13 cellular contexts compared by ENCODE assay signal in the genomic region with DNA sequence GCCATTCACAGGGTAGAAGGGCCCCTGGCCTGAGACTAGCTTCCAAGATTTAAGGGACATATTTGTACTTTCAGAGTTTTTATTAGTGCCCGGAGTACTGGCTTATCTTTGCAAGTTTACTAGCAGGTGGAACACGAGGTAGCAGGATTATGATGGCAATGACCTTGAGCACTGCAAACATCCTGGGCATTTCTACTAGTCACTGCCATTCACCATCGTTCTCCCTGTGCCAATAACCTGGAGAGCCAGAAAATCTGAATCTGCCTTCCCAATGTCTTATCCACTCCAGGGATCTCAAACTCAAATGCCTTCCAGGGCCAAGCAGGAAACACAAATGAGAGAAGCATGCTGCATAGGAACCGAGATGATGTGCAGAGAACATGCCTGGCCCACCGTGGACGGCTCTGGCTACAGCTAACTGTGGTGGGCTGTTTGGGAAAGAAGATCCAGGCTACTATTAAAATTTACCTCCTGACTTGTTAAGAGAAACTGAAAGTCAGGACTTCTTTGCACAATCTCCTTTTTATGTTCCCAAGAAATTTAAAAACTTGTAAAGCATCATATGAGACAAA. TPM values are rescaled to one million over a fixed set of nuclear protein-coding genes. Genes with fewer than 3 reads are reported as not detected.
DNase-seq lines count a peak whose midpoint lies in the region; ATAC-seq and TF ChIP-seq lines count a peak whose summit lies in the region.
"Had no signal": no experiment of that assay in that cellular context is flagged by ENCODE, and none has a peak within 500 bp of the region (broad histone marks: within the 10 kb centered on the region; RNA-seq: fewer than 3 reads in every experiment).

No MANE protein-coding gene starts in this region.

- 47 to 51% methylated on average over 6 of the region's 6 CpGs for WGBS in heart right ventricle, 2 donors

- H3K9me3 ChIP-seq in heart right ventricle: no peaks in the 10 kb centered on the region
- H3K9me3 ChIP-seq in neural progenitor cell (ENCODE audit: low read depth): no peaks in the 10 kb centered on the region
- H3K9me3 ChIP-seq in upper lobe of right lung: no peaks in the 10 kb centered on the region

- H3K27ac ChIP-seq in heart right ventricle (peak overlapping the region; percentile 36 to 89 (median 76)), cingulate gyrus (ENCODE audit: low read depth, low read length) (peak overlapping the region; percentile 92), neural progenitor cell (no peak overlapping the region), upper lobe of right lung (peak overlapping the region; percentile 63)

- H3K27me3 ChIP-seq in heart right ventricle: no peaks in the 10 kb centered on the region
- H3K27me3 ChIP-seq in neural progenitor cell: no peaks in the 10 kb centered on the region
- H3K27me3 ChIP-seq in upper lobe of right lung: no peaks in the 10 kb centered on the region

- H3F3A ChIP-seq in neural progenitor cell (ENCODE audit: low read depth): no peaks in the 10 kb centered on the region

- DNase-seq in heart right ventricle: no peak
- DNase-seq in Right ventricle myocardium superior: no peak
- no peak for DNase-seq in neural progenitor cell (ENCODE audit: low spot score)
- peak; percentile 33 for DNase-seq in upper lobe of right lung
- DNase-seq in HT-29 (ENCODE audit: low spot score): no peak
- DNase-seq in T-helper 2 cell treated with Interferon-gamma antibody and Interleukin-4, amounts not matched to agents 5 μg/mL and 100 μg/mL, for 36 hours (ENCODE audit: low spot score): no peak
- DNase-seq in SKM-1 treated with dmso at 0.1 percent for 144 hours (lab: John Stamatoyannopoulos, UW; ENCODE audit: unreplicated experiment): no peak
- DNase-seq: activated CD8-positive, alpha-beta memory T cell treated with anti-CD3 and anti-CD28 coated beads, Interleukin-2, amount 50 U/mL, for 4 hours; cerebellar nuclear complex; NCI-H1092; NCI-H526; SW 1271 had no signal

- H3K4me3 ChIP-seq in heart right ventricle: no peak overlapping the region
- no peak overlapping the region for H3K4me3 ChIP-seq in neural progenitor cell
- no peak overlapping the region for H3K4me3 ChIP-seq in upper lobe of right lung

- H3K36me3 Mint-ChIP-seq in neural progenitor cell: peaks cover 7% of the 10 kb centered on the region
- H3K36me3 Mint-ChIP-seq in T-helper 2 cell treated with Interferon-gamma antibody and Interleukin-4, amounts not matched to agents 5 μg/mL and 100 μg/mL, for 36 hours (ENCODE audit: low read depth): peaks cover 16% of the 10 kb centered on the region

- peaks cover 98% of the 10 kb centered on the region for H4K20me1 ChIP-seq in neural progenitor cell (ENCODE audit: low read depth)

- H3K4me1 Mint-ChIP-seq in neural progenitor cell: peaks cover 27% of the 10 kb centered on the region
- H3K4me1 Mint-ChIP-seq in T-helper 2 cell treated with Interferon-gamma antibody and Interleukin-4, amounts not matched to agents 5 μg/mL and 100 μg/mL, for 36 hours (ENCODE audit: low read depth): peaks cover 48% of the 10 kb centered on the region

- H3K9me3 Mint-ChIP-seq in neural progenitor cell: no peaks in the 10 kb centered on the region
- H3K9me3 Mint-ChIP-seq in T-helper 2 cell treated with Interferon-gamma antibody and Interleukin-4, amounts not matched to agents 5 μg/mL and 100 μg/mL, for 36 hours: no peaks in the 10 kb centered on the region

- H3K4me1 ChIP-seq in heart right ventricle (peaks cover 46 to 100% (median 98%) of the 10 kb centered on the region in 9 donors), neural progenitor cell (peaks cover 23% of the 10 kb centered on the region), upper lobe of right lung (peaks cover 59% of the 10 kb centered on the region)

- H3K79me2 ChIP-seq in neural progenitor cell (ENCODE audit: low read depth): peaks cover 92% of the 10 kb centered on the region

- ATAC-seq in heart right ventricle (no peak), Right ventricle myocardium superior (ENCODE audit: poor library complexity) (no peak), upper lobe of right lung (no peak)

- peak overlapping the region; percentile 73 for H3K27ac Mint-ChIP-seq in neural progenitor cell
- no peak overlapping the region for H3K27ac Mint-ChIP-seq in T-helper 2 cell treated with Interferon-gamma antibody and Interleukin-4, amounts not matched to agents 5 μg/mL and 100 μg/mL, for 36 hours

- H3K27me3 Mint-ChIP-seq in neural progenitor cell (ENCODE audit: insufficient read depth, low read depth): no peaks in the 10 kb centered on the region
- H3K27me3 Mint-ChIP-seq in T-helper 2 cell treated with Interferon-gamma antibody and Interleukin-4, amounts not matched to agents 5 μg/mL and 100 μg/mL, for 36 hours (ENCODE audit: low read depth): no peaks in the 10 kb centered on the region

- no peak overlapping the region for H3K9ac ChIP-seq in neural progenitor cell

- peaks cover 0 to 5% (median 0%) of the 10 kb centered on the region in 9 donors for H3K36me3 ChIP-seq in heart right ventricle
- H3K36me3 ChIP-seq in neural progenitor cell: no peaks in the 10 kb centered on the region
- no peaks in the 10 kb centered on the region for H3K36me3 ChIP-seq in upper lobe of right lung

- H3K4me3 Mint-ChIP-seq in neural progenitor cell: no peak overlapping the region
- H3K4me3 Mint-ChIP-seq in T-helper 2 cell treated with Interferon-gamma antibody and Interleukin-4, amounts not matched to agents 5 μg/mL and 100 μg/mL, for 36 hours: no peak overlapping the region

- TF ChIP-seq CTCF in heart right ventricle (IDR thresholded peaks at IDR 0.05) (no peak), neural progenitor cell (IDR thresholded peaks at IDR 0.05) (no peak), upper lobe of right lung (IDR thresholded peaks at IDR 0.05) (no peak)

- no peak overlapping the region for H2AFZ ChIP-seq in neural progenitor cell (replicated peaks)

- intact Hi-C loops in heart right ventricle (cut with DNase I): no loop called here
- intact Hi-C loops in Right ventricle myocardium superior (cut with DNase I): no loop called here
- intact Hi-C loops in upper lobe of right lung (cut with DNase I): no loop called here

- H3K4me2 ChIP-seq in neural progenitor cell: no peak overlapping the region

RNA-seq across cellular contexts. Expression of a gene that starts 16.7 kb away (rescaled TPM):
- total RNA-seq in heart right ventricle: 10 to 100 TPM; 19.0 to 42.9 (median 31.3) TPM
- polyA plus RNA-seq in heart right ventricle: 10 to 100 TPM; 11.6 to 25.5 TPM
- 38.1 TPM for total RNA-seq in Right ventricle myocardium superior
- total RNA-seq in neural progenitor cell (ENCODE audit: low replicate concordance): 15.3 and 44.1 TPM in 2 replicates
- total RNA-seq in upper lobe of right lung: 31.4 TPM
- total RNA-seq in HT-29 (2014; rRNA removed; shearing (Covaris generic)): 17.8 and 20.2 TPM in 2 replicates
